In genomic region chr6:37257634-37258404, GRCh38 we compare ENCODE assay signal across 8 cellular contexts. TPM values are rescaled to one million over a fixed set of nuclear protein-coding genes. Genes with fewer than 3 reads are reported as not detected.
DNase-seq lines count a peak whose midpoint lies in the region; ATAC-seq, FAIRE-seq and TF ChIP-seq lines count a peak whose summit lies in the region.

TBC1D22B (plus strand) TSS chr6:37257772; CDS start chr6:37257918, 146 bp downstream.
TMEM217 (minus strand) TSS chr6:37258144; CDS start chr6:37219030, 39,114 bp downstream.

- WGBS in psoas muscle, 3 donors = 0 to 1% (median 0%) methylated on average over 44 to 45 of the region's 45 CpGs

- ATAC-seq in GM18502 (IDR thresholded peaks at IDR 0.05; ENCODE audit: poor library complexity, unreplicated experiment) (peak; percentile 98), HG02943 (IDR thresholded peaks at IDR 0.05; ENCODE audit: low read depth, unreplicated experiment) (peak; percentile 94), left ventricle myocardium superior (peak; percentile 100), psoas muscle (peak; percentile 99 to 100 (median 100))

- peak; percentile 98 for FAIRE-seq in urothelium cell line (lab: Jason Lieb, UNC)

- H3K36me3 ChIP-seq in psoas muscle (ENCODE audit: insufficient read depth in 1 of 2, low read depth in 1 of 2) = no peaks in the 10 kb centered on the region

- H3K27ac ChIP-seq in psoas muscle = peak within 1 kb of the TSS; percentile 96

- H3K4me1 ChIP-seq in psoas muscle = peaks cover 13% of the 10 kb centered on the region

- H3K9me3 ChIP-seq in psoas muscle = no peaks in the 10 kb centered on the region

- TF ChIP-seq CTCF in psoas muscle (IDR thresholded peaks at IDR 0.05) = no peak

- peak within 1 kb of the TSS; percentile 90 for H3K4me3 ChIP-seq in psoas muscle

- DNase-seq in NCI-H187 (lab: John Stamatoyannopoulos, UW) (peak; percentile 83 to 93), T-helper 2 cell (peak; percentile 88 to 97 (median 94)), anterior cingulate cortex (lab: John Stamatoyannopoulos, UW) (peak; percentile 29 to 98 (median 93)), left ventricle myocardium superior (peak; percentile 97), psoas muscle (peak; percentile 94 to 98), urothelium cell line (ENCODE audit: low spot score) (peak; percentile 100)

- no peaks in the 10 kb centered on the region for H3K27me3 ChIP-seq in psoas muscle (ENCODE audit: insufficient read depth in 3 of 3, low read length in 2 of 3)

- intact Hi-C loops in left ventricle myocardium superior (cut with micrococcal nuclease) = no loop called here
- intact Hi-C loops in psoas muscle (cut with DNase I) = no loop called here

RNA-seq across cellular contexts. Expression of gene TBC1D22B, which starts in this region (rescaled TPM):
- total RNA-seq in left ventricle myocardium superior (6.3 TPM), psoas muscle (10 to 100 TPM in 3 of 4 donors, 1 to 10 TPM in 1; 6.3 to 25.6 (median 11.5) TPM)
- 1 to 10 TPM; 4.3 to 9.0 (median 6.7) TPM for polyA plus RNA-seq in psoas muscle

RNA-seq across cellular contexts. Expression of gene TMEM217, which starts in this region (rescaled TPM):
- total RNA-seq in left ventricle myocardium superior = not detected
- total RNA-seq in psoas muscle = 1 to 10 TPM in 1 of 4 donors, under 1 TPM in 2, not detected in 1; 0.47 to 4.3 (median 0.97) TPM
- polyA plus RNA-seq in psoas muscle = under 1 TPM; 0.05 to 0.15 (median 0.14) TPM

Comparison
In these comparisons a context has a peak if more than half of its experiments do, and no peak if none do; other contexts are left out.
1. Peak in every context shown above with its lines: DNase-seq, ATAC-seq, H3K4me3 ChIP-seq and H3K27ac ChIP-seq.